10 cellular contexts compared by ENCODE assay signal in the genomic region with DNA sequence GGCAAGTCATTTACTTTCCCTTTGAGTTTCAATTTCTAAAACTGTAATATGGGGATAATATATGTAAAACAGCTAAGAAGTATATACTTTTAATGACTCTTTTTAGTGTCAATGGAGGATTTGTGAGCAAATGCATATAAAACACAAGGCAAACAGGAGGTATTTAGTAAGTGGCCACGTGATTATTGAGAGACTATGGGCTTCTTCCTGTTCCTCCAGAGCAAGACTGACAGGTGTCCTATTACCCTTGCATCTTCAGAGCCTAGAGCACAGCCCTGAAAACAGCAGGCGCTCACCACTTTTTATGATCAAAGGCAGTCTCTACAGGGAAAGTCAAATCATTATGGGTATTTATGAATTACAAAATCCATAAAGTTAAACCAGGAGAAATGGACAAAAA. TPM values are rescaled to one million over a fixed set of nuclear protein-coding genes. Genes with fewer than 3 reads are reported as not detected.
DNase-seq lines count a peak whose midpoint lies in the region; ATAC-seq and TF ChIP-seq lines count a peak whose summit lies in the region.
"Had no signal": no experiment of that assay in that cellular context is flagged by ENCODE, and none has a peak within 500 bp of the region (broad histone marks: within the 10 kb centered on the region; RNA-seq: fewer than 3 reads in every experiment).

No MANE protein-coding gene starts in this region.

- intact Hi-C loops in activated T-helper 2 cell treated with anti-CD3 and anti-CD28 coated beads, Interferon-gamma antibody, Interleukin-2, Interleukin-4, amounts not matched to agents 10 μg/mL and 5 μg/mL and 100 μg/mL, durations not matched to agents 14 hours and 24 hours and 36 hours (cut with micrococcal nuclease) = loop anchor here (5.0 kb wide), 1 partner anchor 474 kb away; no protein-coding TSS in a partner anchor
- intact Hi-C loops in natural killer cell (cut with micrococcal nuclease) = no loop called here

- no peaks in the 10 kb centered on the region for H3K9me3 Mint-ChIP-seq in activated T-helper 2 cell treated with anti-CD3 and anti-CD28 coated beads, Interferon-gamma antibody, Interleukin-2, Interleukin-4, amounts not matched to agents 10 μg/mL and 5 μg/mL and 100 μg/mL, durations not matched to agents 14 hours and 24 hours and 36 hours
- H3K9me3 Mint-ChIP-seq in natural killer cell = no peaks in the 10 kb centered on the region

- peak; percentile 35 for DNase-seq in NCI-H82 (lab: John Stamatoyannopoulos, UW)
- no peak for DNase-seq in NCI-H82 treated with DMSO at 0.1 percent for 48 hours (lab: John Stamatoyannopoulos, UW; ENCODE audit: unreplicated experiment)
- peak; percentile 8 for DNase-seq in HT-29 (ENCODE audit: low spot score)
- no peak for DNase-seq in activated T-helper 2 cell treated with anti-CD3 and anti-CD28 coated beads, Interferon-gamma antibody, Interleukin-2, Interleukin-4, amounts not matched to agents 10 μg/mL and 5 μg/mL and 100 μg/mL, durations not matched to agents 14 hours and 24 hours and 36 hours (ENCODE audit: low spot score)
- DNase-seq in natural killer cell = no peak
- DNase-seq in HPDE6-E6E7 (ENCODE audit: extremely low spot score) = no peak
- no peak for DNase-seq in stimulated activated naive CD4-positive, alpha-beta T cell treated with Interleukin-2 at 50 U/mL for 16 hours (lab: John Stamatoyannopoulos, UW)
- DNase-seq in SIG-M5 (lab: John Stamatoyannopoulos, UW) = no peak
- DNase-seq: NCI-H526 treated with DMSO at 0.1 percent for 48 hours, SW 1271 had no signal

- H3K4me3 Mint-ChIP-seq in activated T-helper 2 cell treated with anti-CD3 and anti-CD28 coated beads, Interferon-gamma antibody, Interleukin-2, Interleukin-4, amounts not matched to agents 10 μg/mL and 5 μg/mL and 100 μg/mL, durations not matched to agents 14 hours and 24 hours and 36 hours (ENCODE audit: low read depth) = peak overlapping the region; percentile 84
- peak overlapping the region; percentile 41 for H3K4me3 Mint-ChIP-seq in natural killer cell

- peaks cover 16% of the 10 kb centered on the region for H3K4me1 Mint-ChIP-seq in activated T-helper 2 cell treated with anti-CD3 and anti-CD28 coated beads, Interferon-gamma antibody, Interleukin-2, Interleukin-4, amounts not matched to agents 10 μg/mL and 5 μg/mL and 100 μg/mL, durations not matched to agents 14 hours and 24 hours and 36 hours (ENCODE audit: low read depth)
- H3K4me1 Mint-ChIP-seq in natural killer cell = peaks cover 7 to 18% of the 10 kb centered on the region in 2 donors

- TF ChIP-seq CTCF in natural killer cell (IDR thresholded peaks at IDR 0.05) = no peak

- peaks cover 63% of the 10 kb centered on the region for H3K27me3 Mint-ChIP-seq in activated T-helper 2 cell treated with anti-CD3 and anti-CD28 coated beads, Interferon-gamma antibody, Interleukin-2, Interleukin-4, amounts not matched to agents 10 μg/mL and 5 μg/mL and 100 μg/mL, durations not matched to agents 14 hours and 24 hours and 36 hours (ENCODE audit: low read depth)
- H3K27me3 Mint-ChIP-seq in natural killer cell (ENCODE audit: low read depth in 2 of 2) = peaks cover 50 to 54% of the 10 kb centered on the region in 2 donors

- no peaks in the 10 kb centered on the region for H3K36me3 Mint-ChIP-seq in activated T-helper 2 cell treated with anti-CD3 and anti-CD28 coated beads, Interferon-gamma antibody, Interleukin-2, Interleukin-4, amounts not matched to agents 10 μg/mL and 5 μg/mL and 100 μg/mL, durations not matched to agents 14 hours and 24 hours and 36 hours (ENCODE audit: low read depth)
- no peaks in the 10 kb centered on the region for H3K36me3 Mint-ChIP-seq in natural killer cell

- no peak overlapping the region for H3K27ac Mint-ChIP-seq in activated T-helper 2 cell treated with anti-CD3 and anti-CD28 coated beads, Interferon-gamma antibody, Interleukin-2, Interleukin-4, amounts not matched to agents 10 μg/mL and 5 μg/mL and 100 μg/mL, durations not matched to agents 14 hours and 24 hours and 36 hours
- no peak overlapping the region for H3K27ac Mint-ChIP-seq in natural killer cell

- ATAC-seq in natural killer cell = no peak

RNA-seq across cellular contexts. Expression of a gene that starts 0.9 kb away (rescaled TPM):
- total RNA-seq in HT-29 (2014; rRNA removed; shearing (Covaris generic)) = 34.7 and 40.5 TPM in 2 replicates
- 0.09 TPM in 1 of 2 replicates, not detected in the other for total RNA-seq in activated T-helper 2 cell treated with anti-CD3 and anti-CD28 coated beads, Interferon-gamma antibody, Interleukin-2, Interleukin-4, amounts not matched to agents 10 μg/mL and 5 μg/mL and 100 μg/mL, durations not matched to agents 14 hours and 24 hours and 36 hours
- under 1 TPM; 0.05 to 0.35 (median 0.27) TPM for total RNA-seq in natural killer cell

Comparison
In these comparisons a context has a peak if more than half of its experiments do, and no peak if none do; other contexts are left out.
1. DNase-seq: peak in NCI-H82 (single experiment) and HT-29 (single experiment); none in NCI-H82 treated with DMSO at 0.1 percent for 48 hours (single experiment), activated T-helper 2 cell treated with anti-CD3 and anti-CD28 coated beads, Interferon-gamma antibody, Interleukin-2, Interleukin-4, amounts not matched to agents 10 μg/mL and 5 μg/mL and 100 μg/mL, durations not matched to agents 14 hours and 24 hours and 36 hours (single experiment), natural killer cell (single experiment), HPDE6-E6E7 (single experiment), stimulated activated naive CD4-positive, alpha-beta T cell treated with Interleukin-2 at 50 U/mL for 16 hours (single experiment) and SIG-M5 (single experiment).
2. RNA of a gene that starts 0.9 kb away (total RNA-seq): 34.7 to 40.5 TPM in HT-29; 0.05 to 0.35 TPM in natural killer cell and 0.09 TPM in activated T-helper 2 cell treated with anti-CD3 and anti-CD28 coated beads, Interferon-gamma antibody, Interleukin-2, Interleukin-4, amounts not matched to agents 10 μg/mL and 5 μg/mL and 100 μg/mL, durations not matched to agents 14 hours and 24 hours and 36 hours; every median in the first group is over 10 times any median in the second.